Comparison of ENCODE assay signal across 1 cellular context in the genomic region with DNA sequence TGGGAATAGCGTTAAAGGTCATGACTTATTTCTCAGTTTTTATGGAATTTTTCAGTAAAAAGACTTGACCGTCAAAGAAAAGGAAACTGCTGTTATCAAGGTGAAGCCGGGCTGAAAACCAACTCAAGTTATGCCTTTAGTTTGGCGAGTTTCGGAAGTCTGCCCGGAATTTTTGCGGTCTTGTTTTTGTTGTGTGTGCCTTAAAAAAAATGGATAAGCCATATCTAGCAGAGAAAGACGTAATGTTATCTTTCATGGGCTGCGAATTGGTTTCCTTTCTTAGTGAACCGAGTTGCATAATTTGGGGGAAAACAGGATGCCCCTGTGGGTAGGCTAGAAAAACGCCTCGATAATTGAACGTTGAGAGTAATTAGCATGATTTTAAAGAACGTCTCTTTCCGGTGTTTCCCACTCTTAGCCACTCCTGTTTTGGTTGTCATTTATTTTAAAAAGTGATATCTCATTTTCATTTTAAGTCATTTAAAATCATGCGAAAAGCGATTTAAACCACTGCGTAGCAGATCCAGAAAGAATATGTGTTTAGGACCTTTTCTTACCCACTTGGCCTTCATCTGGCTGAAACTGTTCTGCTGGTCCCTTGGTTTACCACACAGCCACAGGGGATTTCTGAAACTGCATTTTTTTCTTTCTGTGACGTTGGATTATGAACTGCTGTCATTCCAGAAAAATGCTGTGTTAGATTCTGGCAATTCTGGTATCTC.
TF ChIP-seq lines count a peak whose summit lies in the region.

No MANE protein-coding gene starts in this region.

TF ChIP-seq in HCT116, 20 proteins besides CTCF, POLR2A, EP300 and RAD21 (continued from another document):
- TF ChIP-seq ATF3 (IDR thresholded peaks at IDR 0.05) (no peak), FOSL1 (IDR thresholded peaks at IDR 0.05; ENCODE audit: low read depth) (no peak), SIN3A (IDR thresholded peaks at IDR 0.05; ENCODE audit: low read depth) (no peak)
